In genomic region chr3:4838621-4839022, GRCh38 we compare ENCODE assay signal across 13 cellular contexts.
DNase-seq lines count a peak whose midpoint lies in the region; ATAC-seq and TF ChIP-seq lines count a peak whose summit lies in the region.
"Had no signal": no experiment of that assay in that cellular context is flagged by ENCODE, and none has a peak within 500 bp of the region (broad histone marks: within the 10 kb centered on the region; RNA-seq: fewer than 3 reads in every experiment).

No MANE protein-coding gene starts in this region.

- no peak overlapping the region for H3K27ac ChIP-seq in brain microvascular endothelial cell
- H3K27ac ChIP-seq: gastroesophageal sphincter, parathyroid adenoma had no signal

- in situ Hi-C loops in brain microvascular endothelial cell (cut with HindIII; ENCODE audit: low pct_ligation_motif_present, low sequenced_read_pairs), result no loop called here

- peak; percentile 79 for ATAC-seq in GM18907 (IDR thresholded peaks at IDR 0.05; ENCODE audit: unreplicated experiment)
- peak; percentile 55 for ATAC-seq in GM21529 (IDR thresholded peaks at IDR 0.05; ENCODE audit: unreplicated experiment)
- ATAC-seq in HG03108 (IDR thresholded peaks at IDR 0.05; ENCODE audit: unreplicated experiment), result peak; percentile 63
- ATAC-seq: gastroesophageal sphincter, left ventricle myocardium superior had no signal

- H3K27me3 ChIP-seq in brain microvascular endothelial cell (replicated peaks), result no peaks in the 10 kb centered on the region
- H3K27me3 ChIP-seq: gastroesophageal sphincter had no signal

- no peak for TF ChIP-seq CTCF in brain microvascular endothelial cell (IDR thresholded peaks at IDR 0.05; ENCODE audit: low read depth, low read length, missing control alignments)

- DNase-seq in foreskin melanocyte (peak; percentile 76), NCI-H2196 (lab: John Stamatoyannopoulos, UW; ENCODE audit: unreplicated experiment) (no peak), iPS-NIHi7 (ENCODE audit: extremely low spot score) (no peak), brain microvascular endothelial cell (no peak)
- DNase-seq: activated B cell treated with CpG ODN at 0.5 μM for 24 hours; dermis blood vessel endothelial cell; left ventricle myocardium superior; stimulated activated CD4-positive, alpha-beta T cell treated with anti-CD3 and anti-CD28 coated beads, Interleukin-4, amount 100 ng/mL, for 4 hours had no signal

- no peak overlapping the region for H3K4me3 ChIP-seq in brain microvascular endothelial cell (ENCODE audit: low read depth, low read length)
- H3K4me3 ChIP-seq: gastroesophageal sphincter had no signal

- H3K36me3 ChIP-seq in brain microvascular endothelial cell (replicated peaks), result no peaks in the 10 kb centered on the region
